Comparison of ENCODE assay signal across 2 cellular contexts in the genomic region with DNA sequence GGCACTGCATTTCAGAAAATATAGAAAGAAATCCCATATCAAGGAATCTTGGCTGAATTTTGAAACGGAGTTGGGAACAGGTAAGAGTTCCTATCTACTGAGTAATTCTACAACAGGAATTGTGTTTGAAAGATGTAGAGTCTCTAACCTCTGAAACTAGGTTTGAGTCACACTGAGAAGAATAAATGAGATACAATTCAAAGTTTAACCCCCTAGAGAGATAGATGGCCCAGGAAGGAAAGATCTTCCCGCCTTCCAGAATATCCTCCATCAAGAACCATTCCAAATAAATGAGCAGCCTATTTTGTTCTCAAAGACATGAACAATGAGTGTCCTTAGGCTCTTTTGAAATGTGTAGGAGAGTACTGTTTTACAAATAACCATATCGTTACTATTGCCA.
TF ChIP-seq lines count a peak whose summit lies in the region.

No MANE protein-coding gene starts in this region.

TF ChIP-seq in GM12878, 131 proteins besides CTCF, POLR2A, EP300 and RAD21:
- no peak for TF ChIP-seq TCF3 (IDR thresholded peaks at IDR 0.05; ENCODE audit: borderline replicate concordance, insufficient read depth, low read depth, low read length)
- 0 out of 2 replicates have a peak, but pooled peaks have one; percentile 20 for TF ChIP-seq MTA2 (IDR thresholded peaks at IDR 0.05; ENCODE audit: low read depth)
- TF ChIP-seq NFIC (IDR thresholded peaks at IDR 0.05; ENCODE audit: low read depth, low read length) = peak; percentile 26; the same call in 1 of the 2 replicates
- peak; percentile 23 for TF ChIP-seq MEF2B (IDR thresholded peaks at IDR 0.05; ENCODE audit: partially characterized antibody, poor library complexity, severe bottlenecking)
- peak; percentile 27; the same call in 1 of the 2 replicates for TF ChIP-seq RUNX3 (IDR thresholded peaks at IDR 0.05; ENCODE audit: low read length)
- TF ChIP-seq IKZF2 (IDR thresholded peaks at IDR 0.05) = peak; percentile 48 to 65; a peak in 2 of 4 replicates
- TF ChIP-seq, protein P1, sequence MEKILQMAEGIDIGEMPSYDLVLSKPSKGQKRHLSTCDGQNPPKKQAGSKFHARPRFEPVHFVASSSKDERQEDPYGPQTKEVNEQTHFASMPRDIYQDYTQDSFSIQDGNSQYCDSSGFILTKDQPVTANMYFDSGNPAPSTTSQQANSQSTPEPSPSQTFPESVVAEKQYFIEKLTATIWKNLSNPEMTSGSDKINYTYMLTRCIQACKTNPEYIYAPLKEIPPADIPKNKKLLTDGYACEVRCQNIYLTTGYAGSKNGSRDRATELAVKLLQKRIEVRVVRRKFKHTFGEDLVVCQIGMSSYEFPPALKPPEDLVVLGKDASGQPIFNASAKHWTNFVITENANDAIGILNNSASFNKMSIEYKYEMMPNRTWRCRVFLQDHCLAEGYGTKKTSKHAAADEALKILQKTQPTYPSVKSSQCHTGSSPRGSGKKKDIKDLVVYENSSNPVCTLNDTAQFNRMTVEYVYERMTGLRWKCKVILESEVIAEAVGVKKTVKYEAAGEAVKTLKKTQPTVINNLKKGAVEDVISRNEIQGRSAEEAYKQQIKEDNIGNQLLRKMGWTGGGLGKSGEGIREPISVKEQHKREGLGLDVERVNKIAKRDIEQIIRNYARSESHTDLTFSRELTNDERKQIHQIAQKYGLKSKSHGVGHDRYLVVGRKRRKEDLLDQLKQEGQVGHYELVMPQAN (conservative IDR thresholded peaks at IDR 0.05) = no peak
TF ChIP-seq in GM12878: peak in this region for 5.

TF ChIP-seq in neural cell, 6 proteins besides CTCF, POLR2A, EP300 and RAD21:
- TF ChIP-seq TAF1 (IDR thresholded peaks at IDR 0.05; ENCODE audit: low read depth) (no peak), MXI1 (conservative IDR thresholded peaks at IDR 0.05; ENCODE audit: poor library complexity, severe bottlenecking) (no peak), SMC3 (conservative IDR thresholded peaks at IDR 0.05; ENCODE audit: poor library complexity) (no peak), POLR2AphosphoS5 (IDR thresholded peaks at IDR 0.05) (no peak), EZH2 (IDR thresholded peaks at IDR 0.05; ENCODE audit: borderline replicate concordance, insufficient read depth, low read length, poor library complexity, severe bottlenecking) (no peak)
- TF ChIP-seq, protein P2, sequence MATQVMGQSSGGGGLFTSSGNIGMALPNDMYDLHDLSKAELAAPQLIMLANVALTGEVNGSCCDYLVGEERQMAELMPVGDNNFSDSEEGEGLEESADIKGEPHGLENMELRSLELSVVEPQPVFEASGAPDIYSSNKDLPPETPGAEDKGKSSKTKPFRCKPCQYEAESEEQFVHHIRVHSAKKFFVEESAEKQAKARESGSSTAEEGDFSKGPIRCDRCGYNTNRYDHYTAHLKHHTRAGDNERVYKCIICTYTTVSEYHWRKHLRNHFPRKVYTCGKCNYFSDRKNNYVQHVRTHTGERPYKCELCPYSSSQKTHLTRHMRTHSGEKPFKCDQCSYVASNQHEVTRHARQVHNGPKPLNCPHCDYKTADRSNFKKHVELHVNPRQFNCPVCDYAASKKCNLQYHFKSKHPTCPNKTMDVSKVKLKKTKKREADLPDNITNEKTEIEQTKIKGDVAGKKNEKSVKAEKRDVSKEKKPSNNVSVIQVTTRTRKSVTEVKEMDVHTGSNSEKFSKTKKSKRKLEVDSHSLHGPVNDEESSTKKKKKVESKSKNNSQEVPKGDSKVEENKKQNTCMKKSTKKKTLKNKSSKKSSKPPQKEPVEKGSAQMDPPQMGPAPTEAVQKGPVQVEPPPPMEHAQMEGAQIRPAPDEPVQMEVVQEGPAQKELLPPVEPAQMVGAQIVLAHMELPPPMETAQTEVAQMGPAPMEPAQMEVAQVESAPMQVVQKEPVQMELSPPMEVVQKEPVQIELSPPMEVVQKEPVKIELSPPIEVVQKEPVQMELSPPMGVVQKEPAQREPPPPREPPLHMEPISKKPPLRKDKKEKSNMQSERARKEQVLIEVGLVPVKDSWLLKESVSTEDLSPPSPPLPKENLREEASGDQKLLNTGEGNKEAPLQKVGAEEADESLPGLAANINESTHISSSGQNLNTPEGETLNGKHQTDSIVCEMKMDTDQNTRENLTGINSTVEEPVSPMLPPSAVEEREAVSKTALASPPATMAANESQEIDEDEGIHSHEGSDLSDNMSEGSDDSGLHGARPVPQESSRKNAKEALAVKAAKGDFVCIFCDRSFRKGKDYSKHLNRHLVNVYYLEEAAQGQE (IDR thresholded peaks at IDR 0.05; ENCODE audit: borderline replicate concordance) = no peak
